8 cellular contexts compared by ENCODE assay signal in the genomic region with DNA sequence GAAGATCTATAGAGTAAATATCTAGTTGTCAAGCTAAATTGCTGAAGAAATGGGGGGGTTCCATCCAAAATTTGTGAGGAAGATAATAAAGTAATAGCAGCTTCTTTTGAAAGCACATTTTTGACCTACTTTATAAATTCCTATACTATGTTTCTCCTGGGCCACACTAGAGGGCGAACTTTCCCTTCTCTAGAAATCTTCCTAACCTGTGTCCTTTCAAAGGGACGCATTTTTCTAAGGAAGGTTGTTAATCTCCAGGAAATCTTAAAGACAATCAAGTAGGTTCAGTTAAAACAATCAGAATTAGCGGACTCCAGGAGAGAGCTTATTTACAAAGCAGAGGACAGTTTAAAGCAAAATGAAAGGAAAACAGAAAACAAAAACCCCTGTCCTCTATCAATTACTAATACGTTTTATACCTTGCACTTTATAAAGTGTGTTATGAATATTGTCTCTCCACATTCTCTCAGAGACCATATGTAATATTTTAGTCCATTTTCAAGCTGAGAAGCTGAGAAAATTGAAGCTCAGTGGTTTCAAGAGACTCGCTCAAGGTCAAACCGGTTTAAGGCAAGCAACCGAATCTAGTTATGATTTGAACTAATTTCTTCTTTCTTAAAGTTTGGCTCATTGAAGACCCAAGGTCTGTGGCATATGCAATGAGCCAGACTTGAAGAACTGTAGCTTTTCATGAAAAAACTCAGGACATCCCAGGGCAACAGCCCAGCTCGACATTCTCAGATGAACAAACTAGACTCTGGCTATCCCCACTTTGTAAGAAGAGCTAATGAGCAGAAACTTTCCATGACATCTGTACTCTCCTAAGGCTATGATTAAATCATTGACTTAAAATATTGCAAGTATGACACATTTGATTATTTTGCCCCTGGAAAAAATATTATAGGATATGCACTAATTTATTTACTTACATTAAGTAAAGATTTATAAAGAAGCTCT.
DNase-seq lines count a peak whose midpoint lies in the region; TF ChIP-seq lines count a peak whose summit lies in the region.

No MANE protein-coding gene starts in this region.

- DNase-seq in activated naive CD4-positive, alpha-beta T cell treated with anti-CD3 and anti-CD28 coated beads for 36 hours, result peak; percentile 6
- no peak for DNase-seq in activated naive CD4-positive, alpha-beta T cell (lab: John Stamatoyannopoulos, UW)
- DNase-seq in NCI-H1417 treated with DMSO at 0.1 percent for 48 hours (lab: John Stamatoyannopoulos, UW) (peak; percentile 16), iPS DF 19.7 (ENCODE audit: low read depth, low spot score) (peak; percentile 28), HK-2 (ENCODE audit: unreplicated experiment) (no peak)
- no peak for DNase-seq in activated naive CD8-positive, alpha-beta T cell treated with anti-CD3 and anti-CD28 coated beads for 36 hours
- DNase-seq in activated naive CD4-positive, alpha-beta T cell treated with anti-CD3 and anti-CD28 coated beads, Interleukin-2, amount 50 U/mL, for 16 hours, result no peak

- H3K4me1 Mint-ChIP-seq in activated naive CD4-positive, alpha-beta T cell treated with anti-CD3 and anti-CD28 coated beads for 36 hours (ENCODE audit: low read depth), result peaks cover 2% of the 10 kb centered on the region
- peaks cover 2% of the 10 kb centered on the region for H3K4me1 Mint-ChIP-seq in activated naive CD8-positive, alpha-beta T cell treated with anti-CD3 and anti-CD28 coated beads for 36 hours

- no peak overlapping the region for H3K4me3 ChIP-seq in WI38 (ENCODE audit: low read depth, low read length)

- no peaks in the 10 kb centered on the region for H3K36me3 Mint-ChIP-seq in activated naive CD4-positive, alpha-beta T cell treated with anti-CD3 and anti-CD28 coated beads for 36 hours (ENCODE audit: low read depth)
- H3K36me3 Mint-ChIP-seq in activated naive CD8-positive, alpha-beta T cell treated with anti-CD3 and anti-CD28 coated beads for 36 hours, result no peaks in the 10 kb centered on the region

- H3K9me3 Mint-ChIP-seq in activated naive CD4-positive, alpha-beta T cell treated with anti-CD3 and anti-CD28 coated beads for 36 hours, result peaks cover 3% of the 10 kb centered on the region
- no peaks in the 10 kb centered on the region for H3K9me3 Mint-ChIP-seq in activated naive CD8-positive, alpha-beta T cell treated with anti-CD3 and anti-CD28 coated beads for 36 hours

- intact Hi-C loops in activated naive CD4-positive, alpha-beta T cell treated with anti-CD3 and anti-CD28 coated beads for 36 hours (cut with micrococcal nuclease), result loop anchor here (10.0 kb wide), 1 partner anchor 540 kb away; no protein-coding TSS in a partner anchor

- no peak overlapping the region for H3K4me3 Mint-ChIP-seq in activated naive CD4-positive, alpha-beta T cell treated with anti-CD3 and anti-CD28 coated beads for 36 hours
- no peak overlapping the region for H3K4me3 Mint-ChIP-seq in activated naive CD8-positive, alpha-beta T cell treated with anti-CD3 and anti-CD28 coated beads for 36 hours

- CTCF ChIA-PET in activated naive CD4-positive, alpha-beta T cell treated with anti-CD3 and anti-CD28 coated beads for 36 hours (lab: Charles Lee), result interaction anchor here (0.6 to 2.1 kb wide), 11 partner anchors 10 to 923 kb away, joined by 3 to 8 read pairs (median 3); no protein-coding TSS in a partner anchor

- H3K27me3 Mint-ChIP-seq in activated naive CD4-positive, alpha-beta T cell treated with anti-CD3 and anti-CD28 coated beads for 36 hours (ENCODE audit: low read depth), result peaks cover 9% of the 10 kb centered on the region
- peaks cover 5% of the 10 kb centered on the region for H3K27me3 Mint-ChIP-seq in activated naive CD8-positive, alpha-beta T cell treated with anti-CD3 and anti-CD28 coated beads for 36 hours

- H3K27ac Mint-ChIP-seq in activated naive CD4-positive, alpha-beta T cell treated with anti-CD3 and anti-CD28 coated beads for 36 hours, result no peak overlapping the region
- H3K27ac Mint-ChIP-seq in activated naive CD8-positive, alpha-beta T cell treated with anti-CD3 and anti-CD28 coated beads for 36 hours, result no peak overlapping the region

- peak; percentile 46 for TF ChIP-seq CTCF in WI38 (IDR thresholded peaks at IDR 0.05; ENCODE audit: low read depth, low read length)

Comparison
In these comparisons a context has a peak if more than half of its experiments do, and no peak if none do; other contexts are left out.
1. DNase-seq: peak in activated naive CD4-positive, alpha-beta T cell treated with anti-CD3 and anti-CD28 coated beads for 36 hours (single experiment), NCI-H1417 treated with DMSO at 0.1 percent for 48 hours (single experiment) and iPS DF 19.7 (single experiment); none in activated naive CD4-positive, alpha-beta T cell (0 of 4), activated naive CD8-positive, alpha-beta T cell treated with anti-CD3 and anti-CD28 coated beads for 36 hours (single experiment), activated naive CD4-positive, alpha-beta T cell treated with anti-CD3 and anti-CD28 coated beads, Interleukin-2, amount 50 U/mL, for 16 hours (single experiment) and HK-2 (single experiment).